In the genomic region with DNA sequence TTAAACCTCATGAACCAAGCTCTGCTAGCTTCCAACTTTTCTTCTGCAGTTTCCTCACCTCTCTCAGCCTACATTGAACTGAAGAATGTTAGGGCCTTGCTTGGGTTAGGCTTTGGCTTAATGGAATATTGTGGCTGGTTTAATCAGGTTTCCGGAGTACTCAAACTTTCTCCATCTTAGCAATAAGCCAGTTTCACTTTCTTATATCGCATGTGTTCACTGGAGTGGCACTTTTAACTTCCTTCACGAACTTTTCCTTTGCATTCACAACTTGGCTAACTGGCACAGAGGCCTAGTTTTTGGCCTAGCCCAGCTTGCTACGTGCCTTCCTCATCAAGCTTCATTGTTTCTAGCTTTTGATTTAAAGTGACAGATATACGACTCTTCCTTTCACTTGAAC, we compare ENCODE assay signal across 18 cellular contexts.
DNase-seq lines count a peak whose midpoint lies in the region; ATAC-seq lines count a peak whose summit lies in the region.
"Had no signal": no experiment of that assay in that cellular context is flagged by ENCODE, and none has a peak within 500 bp of the region (broad histone marks: within the 10 kb centered on the region; RNA-seq: fewer than 3 reads in every experiment).

No MANE protein-coding gene starts in this region.

- H3K9ac ChIP-seq in BLaER1: peak overlapping the region; percentile 59; the same call in 1 of the 2 replicates
- H3K9ac ChIP-seq: KMS-11 had no signal

- peak overlapping the region; percentile 85 for H3K27ac ChIP-seq in BLaER1
- H3K27ac ChIP-seq: KMS-11, RWPE1, SJSA1 had no signal

- 0 out of 2 replicates have a peak overlapping the region, but pooled peaks have one; percentile 6 for H3K4me3 ChIP-seq in BLaER1
- H3K4me3 ChIP-seq: SJSA1 had no signal

- H3K4me2 ChIP-seq in BLaER1: peak overlapping the region; percentile 60
- H3K4me2 ChIP-seq: KMS-11 had no signal

- intact Hi-C loops in left colon (cut with DNase I, micrococcal nuclease): no loop called here

- ATAC-seq in HG02852 (IDR thresholded peaks at IDR 0.05; ENCODE audit: unreplicated experiment) (peak; percentile 52), naive B cell (ENCODE audit: low read depth in 2 of 2) (peak; percentile 78 to 80), GM19397 (IDR thresholded peaks at IDR 0.05; ENCODE audit: unreplicated experiment) (no peak), left colon (no peak), GM19452 (IDR thresholded peaks at IDR 0.05; ENCODE audit: unreplicated experiment) (no peak), HG02870 (IDR thresholded peaks at IDR 0.05; ENCODE audit: unreplicated experiment) (no peak)
- ATAC-seq: HCT116 had no signal

- H3K27ac Mint-ChIP-seq in naive B cell: peak overlapping the region; percentile 65 to 99 (median 95)
- H3K27ac Mint-ChIP-seq: CD4-positive, CD25-positive, alpha-beta regulatory T cell had no signal

- peaks cover 44 to 50% (median 47%) of the 10 kb centered on the region in 3 donors for H3K4me1 Mint-ChIP-seq in naive B cell
- H3K4me1 Mint-ChIP-seq: CD4-positive, CD25-positive, alpha-beta regulatory T cell had no signal

- DNase-seq in RPMI7951 (ENCODE audit: low read depth): peak; percentile 42
- peak; percentile 47 for DNase-seq in naive B cell
- no peak for DNase-seq in left colon
- DNase-seq: CD4-positive, CD25-positive, alpha-beta regulatory T cell; GDM1; MM.1S; NCI-H2029; NCI-H510A treated with DMSO at 0.1 percent for 48 hours; OCI-M1 had no signal

- H3K36me3 Mint-ChIP-seq in naive B cell: peaks cover 0 to 5% of the 10 kb centered on the region in 2 donors
- H3K36me3 Mint-ChIP-seq: CD4-positive, CD25-positive, alpha-beta regulatory T cell had no signal

- no peaks in the 10 kb centered on the region for H4K20me1 ChIP-seq in BLaER1

- H3K9me3 ChIP-seq in BLaER1: no peaks in the 10 kb centered on the region; the same call in 1 of the 2 replicates
- H3K9me3 ChIP-seq: SJSA1 had no signal

- peaks cover 0 to 16% (median 3%) of the 10 kb centered on the region in 7 donors for H3K9me3 Mint-ChIP-seq in naive B cell

- no peaks in the 10 kb centered on the region for H3K36me3 ChIP-seq in BLaER1
- H3K36me3 ChIP-seq: SJSA1 had no signal

- peak overlapping the region; percentile 29 to 81 (median 70) for H3K4me3 Mint-ChIP-seq in naive B cell
- H3K4me3 Mint-ChIP-seq: CD4-positive, CD25-positive, alpha-beta regulatory T cell had no signal

- H3K27me3 ChIP-seq in BLaER1: no peaks in the 10 kb centered on the region
- H3K27me3 ChIP-seq: SJSA1 had no signal

- H3K27me3 Mint-ChIP-seq in naive B cell: no peaks in the 10 kb centered on the region
- H3K27me3 Mint-ChIP-seq: CD4-positive, CD25-positive, alpha-beta regulatory T cell had no signal

- H3K4me1 ChIP-seq in BLaER1: peaks cover 40% of the 10 kb centered on the region
- H3K4me1 ChIP-seq: SJSA1 had no signal

Comparison
In these comparisons a context has a peak if more than half of its experiments do, and no peak if none do; other contexts are left out.
1. ATAC-seq: peak in HG02852 (single experiment) and naive B cell (2 of 2); none in GM19397 (single experiment), left colon (single experiment), GM19452 (single experiment) and HG02870 (single experiment).
2. DNase-seq: peak in RPMI7951 (single experiment) and naive B cell (single experiment); none in left colon (0 of 2).